1 cellular context compared by ENCODE assay signal in the genomic region with DNA sequence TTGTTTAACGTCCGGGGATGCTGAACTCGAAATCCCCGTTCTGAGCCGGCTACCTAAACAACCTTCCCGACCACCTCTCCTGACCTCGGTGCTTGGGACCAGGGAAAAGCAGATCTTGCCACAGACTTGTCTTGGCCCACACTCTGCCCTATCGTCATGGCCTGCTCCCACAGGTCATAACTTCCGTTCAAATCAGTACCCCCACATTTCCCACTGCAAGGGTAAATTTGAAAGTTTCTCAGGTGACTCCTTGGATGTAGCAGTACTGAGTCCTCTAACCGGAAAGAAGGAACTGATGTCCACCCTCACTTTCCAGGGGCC.
A peak's percentile ranks its signal among the peaks of the same experiment; 100 is the strongest.
TF ChIP-seq lines count a peak whose summit lies in the region.

No MANE protein-coding gene starts in this region.

TF ChIP-seq in GM12878, 131 proteins besides CTCF, POLR2A, EP300 and RAD21:
- TF ChIP-seq, protein P1, sequence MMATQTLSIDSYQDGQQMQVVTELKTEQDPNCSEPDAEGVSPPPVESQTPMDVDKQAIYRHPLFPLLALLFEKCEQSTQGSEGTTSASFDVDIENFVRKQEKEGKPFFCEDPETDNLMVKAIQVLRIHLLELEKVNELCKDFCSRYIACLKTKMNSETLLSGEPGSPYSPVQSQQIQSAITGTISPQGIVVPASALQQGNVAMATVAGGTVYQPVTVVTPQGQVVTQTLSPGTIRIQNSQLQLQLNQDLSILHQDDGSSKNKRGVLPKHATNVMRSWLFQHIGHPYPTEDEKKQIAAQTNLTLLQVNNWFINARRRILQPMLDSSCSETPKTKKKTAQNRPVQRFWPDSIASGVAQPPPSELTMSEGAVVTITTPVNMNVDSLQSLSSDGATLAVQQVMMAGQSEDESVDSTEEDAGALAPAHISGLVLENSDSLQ (IDR thresholded peaks at IDR 0.05): no peak
- TF ChIP-seq LARP7 (IDR thresholded peaks at IDR 0.05) (peak; percentile 41; the same call in 1 of the 2 replicates), CEBPB (IDR thresholded peaks at IDR 0.05; ENCODE audit: borderline replicate concordance in 1 of 2, low read depth in 2 of 2, low read length in 2 of 2) (no peak), ZNF207 (IDR thresholded peaks at IDR 0.05; ENCODE audit: borderline replicate concordance) (peak; percentile 53; the same call in 1 of the 2 replicates), DPF2 (IDR thresholded peaks at IDR 0.05) (no peak), NR2F1 (conservative IDR thresholded peaks at IDR 0.05) (peak; percentile 52), MTA2 (IDR thresholded peaks at IDR 0.05; ENCODE audit: low read depth) (0 out of 2 replicates have a peak, but pooled peaks have one; percentile 12)
- TF ChIP-seq, protein P2, sequence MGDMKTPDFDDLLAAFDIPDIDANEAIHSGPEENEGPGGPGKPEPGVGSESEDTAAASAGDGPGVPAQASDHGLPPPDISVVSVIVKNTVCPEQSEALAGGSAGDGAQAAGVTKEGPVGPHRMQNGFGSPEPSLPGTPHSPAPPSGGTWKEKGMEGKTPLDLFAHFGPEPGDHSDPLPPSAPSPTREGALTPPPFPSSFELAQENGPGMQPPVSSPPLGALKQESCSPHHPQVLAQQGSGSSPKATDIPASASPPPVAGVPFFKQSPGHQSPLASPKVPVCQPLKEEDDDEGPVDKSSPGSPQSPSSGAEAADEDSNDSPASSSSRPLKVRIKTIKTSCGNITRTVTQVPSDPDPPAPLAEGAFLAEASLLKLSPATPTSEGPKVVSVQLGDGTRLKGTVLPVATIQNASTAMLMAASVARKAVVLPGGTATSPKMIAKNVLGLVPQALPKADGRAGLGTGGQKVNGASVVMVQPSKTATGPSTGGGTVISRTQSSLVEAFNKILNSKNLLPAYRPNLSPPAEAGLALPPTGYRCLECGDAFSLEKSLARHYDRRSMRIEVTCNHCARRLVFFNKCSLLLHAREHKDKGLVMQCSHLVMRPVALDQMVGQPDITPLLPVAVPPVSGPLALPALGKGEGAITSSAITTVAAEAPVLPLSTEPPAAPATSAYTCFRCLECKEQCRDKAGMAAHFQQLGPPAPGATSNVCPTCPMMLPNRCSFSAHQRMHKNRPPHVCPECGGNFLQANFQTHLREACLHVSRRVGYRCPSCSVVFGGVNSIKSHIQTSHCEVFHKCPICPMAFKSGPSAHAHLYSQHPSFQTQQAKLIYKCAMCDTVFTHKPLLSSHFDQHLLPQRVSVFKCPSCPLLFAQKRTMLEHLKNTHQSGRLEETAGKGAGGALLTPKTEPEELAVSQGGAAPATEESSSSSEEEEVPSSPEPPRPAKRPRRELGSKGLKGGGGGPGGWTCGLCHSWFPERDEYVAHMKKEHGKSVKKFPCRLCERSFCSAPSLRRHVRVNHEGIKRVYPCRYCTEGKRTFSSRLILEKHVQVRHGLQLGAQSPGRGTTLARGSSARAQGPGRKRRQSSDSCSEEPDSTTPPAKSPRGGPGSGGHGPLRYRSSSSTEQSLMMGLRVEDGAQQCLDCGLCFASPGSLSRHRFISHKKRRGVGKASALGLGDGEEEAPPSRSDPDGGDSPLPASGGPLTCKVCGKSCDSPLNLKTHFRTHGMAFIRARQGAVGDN (IDR thresholded peaks at IDR 0.05): peak; percentile 45; the same call in 1 of the 2 replicates
